Comparison of ENCODE assay signal across 1 cellular context in genomic region chr9:33881635-33882034, GRCh38.
TF ChIP-seq lines count a peak whose summit lies in the region.

No MANE protein-coding gene starts in this region.

TF ChIP-seq in endothelial cell of umbilical vein, 7 proteins besides CTCF, POLR2A, EP300 and RAD21 (continued from another document):
- no peak for TF ChIP-seq MAX (IDR thresholded peaks at IDR 0.05; ENCODE audit: insufficient read depth, insufficient read length)
- no peak for TF ChIP-seq FOS (IDR thresholded peaks at IDR 0.05; ENCODE audit: borderline replicate concordance, insufficient read depth, low read length)
- TF ChIP-seq GATA2 (IDR thresholded peaks at IDR 0.05; ENCODE audit: insufficient read depth, insufficient read length, low read depth, low read length): no peak
- no peak for TF ChIP-seq MYC (IDR thresholded peaks at IDR 0.05; ENCODE audit: low read depth, low read length)
- no peak for TF ChIP-seq JUN (IDR thresholded peaks at IDR 0.05; ENCODE audit: borderline replicate concordance, insufficient read depth, insufficient read length, low read depth)
